In the genomic region with DNA sequence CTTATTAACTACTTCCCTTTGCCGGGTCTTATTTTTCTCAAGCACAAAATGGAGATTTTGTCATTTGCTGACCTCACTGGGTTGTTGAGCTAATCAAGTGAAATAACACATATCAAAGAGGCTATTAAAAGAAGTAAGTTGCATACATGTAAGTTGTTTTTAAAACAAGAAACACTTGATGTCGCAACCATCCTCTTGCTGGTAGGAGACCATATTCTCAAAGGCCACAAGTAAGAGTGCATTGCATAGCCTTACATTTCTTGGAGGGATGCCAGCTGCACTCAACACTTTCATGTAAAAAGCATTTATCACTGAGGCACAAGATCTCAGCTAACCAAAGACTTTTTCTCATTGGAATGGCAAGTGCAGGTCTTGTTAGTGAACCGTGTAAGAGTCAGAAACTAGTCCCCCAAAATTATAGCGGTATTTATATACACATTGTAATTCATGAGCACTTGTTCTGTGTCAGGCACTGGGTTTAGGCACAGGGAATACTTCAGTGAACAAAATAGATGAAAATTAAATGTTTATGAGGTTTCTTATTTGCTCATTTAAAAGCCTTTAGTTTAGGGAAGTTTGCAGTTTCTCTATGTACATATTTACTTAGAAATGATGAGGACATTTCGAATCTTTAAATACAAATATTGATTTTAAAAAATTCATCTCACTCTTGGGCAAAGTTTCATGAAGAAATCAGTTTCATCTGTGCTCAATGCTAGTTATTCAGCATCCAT, we compare ENCODE assay signal across 10 cellular contexts.
DNase-seq lines count a peak whose midpoint lies in the region; ATAC-seq, FAIRE-seq and TF ChIP-seq lines count a peak whose summit lies in the region.
"Had no signal": no experiment of that assay in that cellular context is flagged by ENCODE, and none has a peak within 500 bp of the region (broad histone marks: within the 10 kb centered on the region; RNA-seq: fewer than 3 reads in every experiment).

No MANE protein-coding gene starts in this region.

- H3K9me1 ChIP-seq in IMR-90 (ENCODE audit: insufficient read depth, low read length), result no peaks in the 10 kb centered on the region

- POLR2A ChIA-PET in IMR-90 (lab: Charles Lee; ENCODE audit: unreplicated experiment), result no interaction called here
- POLR2A ChIA-PET in HepG2 (lab: Yijun Ruan, JAX), result interaction anchor here (1.6 kb wide), 1 partner anchor 72 kb away, joined by 6 read pairs; a partner anchor contains a TSS

- no peaks in the 10 kb centered on the region for H4K20me1 ChIP-seq in IMR-90 (ENCODE audit: insufficient read depth, low read length)
- no peaks in the 10 kb centered on the region for H4K20me1 ChIP-seq in HepG2 (ENCODE audit: insufficient read depth, low read length)

- no peak overlapping the region for H4K5ac ChIP-seq in IMR-90 (ENCODE audit: low read depth, low read length)

- dilution Hi-C loops in IMR-90 (cut with HindIII; ENCODE audit: low sequenced_read_pairs, unreplicated experiment), result no loop called here

- no peaks in the 10 kb centered on the region for H3K79me2 ChIP-seq in HepG2 (ENCODE audit: insufficient read depth, low read length)

- no peak overlapping the region for H3K56ac ChIP-seq in IMR-90 (ENCODE audit: extremely low read depth, insufficient read depth, low read length)

- no peak overlapping the region for H4K91ac ChIP-seq in IMR-90 (ENCODE audit: insufficient read depth, low read depth, low read length)

- in situ Hi-C loops in IMR-90 (cut with MboI; ENCODE audit: low sequenced_read_pairs), result no loop called here
- in situ Hi-C loops in HepG2 (cut with HindIII; ENCODE audit: extremely low pct_ligation_motif_present, low pct_unique_long_range_greater_than_20kb), result no loop called here

- H3K27me3 ChIP-seq in IMR-90 (ENCODE audit: control insufficient read depth, insufficient read depth, low read length) (peaks cover 4% of the 10 kb centered on the region; the same call in 1 of the 2 replicates), adipocyte (replicated peaks; ENCODE audit: control insufficient read depth, insufficient read depth, low read length) (no peaks in the 10 kb centered on the region), HepG2 (ENCODE audit: control insufficient read depth in 1 of 2, insufficient read depth in 2 of 2, low read length in 2 of 2) (no peaks in the 10 kb centered on the region)
- H3K27me3 ChIP-seq: Peyer's patch had no signal

- TF ChIP-seq POLR2A in IMR-90 (IDR thresholded peaks at IDR 0.05; ENCODE audit: low read depth, low read length) (no peak), HepG2 (IDR thresholded peaks at IDR 0.05; ENCODE audit: insufficient read depth in 1 of 2, low read depth in 2 of 2, low read length in 2 of 2) (no peak)

- peaks cover 2% of the 10 kb centered on the region; the same call in 1 of the 2 replicates for H3K4me1 ChIP-seq in IMR-90 (ENCODE audit: control insufficient read depth, insufficient read depth, low read length)
- peaks cover 15% of the 10 kb centered on the region for H3K4me1 ChIP-seq in adipocyte (ENCODE audit: control insufficient read depth, insufficient read depth, low read length)
- peaks cover 12% of the 10 kb centered on the region for H3K4me1 ChIP-seq in HepG2 (ENCODE audit: insufficient read depth, low read length)

- H3K9me3 ChIP-seq in IMR-90 (ENCODE audit: control insufficient read depth, insufficient read depth, low read length) (no peaks in the 10 kb centered on the region), adipocyte (ENCODE audit: control insufficient read depth, low read length) (no peaks in the 10 kb centered on the region), HepG2 (ENCODE audit: low read length) (no peaks in the 10 kb centered on the region)
- H3K9me3 ChIP-seq: Peyer's patch had no signal

- H3K4me2 ChIP-seq in IMR-90 (ENCODE audit: low read depth, low read length), result peak overlapping the region; percentile 65; the same call in 1 of the 2 replicates
- no peak overlapping the region for H3K4me2 ChIP-seq in HepG2 (ENCODE audit: low read depth, low read length)

- no peaks in the 10 kb centered on the region for H3K36me3 ChIP-seq in IMR-90 (ENCODE audit: control insufficient read depth, insufficient read depth, low read length)
- H3K36me3 ChIP-seq in adipocyte (ENCODE audit: control insufficient read depth, insufficient read depth, low read length, severe bottlenecking), result no peaks in the 10 kb centered on the region
- H3K36me3 ChIP-seq in HepG2 (replicated peaks in 1 of 2; ENCODE audit: control insufficient read depth in 1 of 2, insufficient read depth in 2 of 2, low read length in 2 of 2), result no peaks in the 10 kb centered on the region
- H3K36me3 ChIP-seq: Peyer's patch had no signal

- TF ChIP-seq EP300 in HepG2 (IDR thresholded peaks at IDR 0.05; ENCODE audit: low read depth in 2 of 2, low read length in 2 of 2), result no peak
- TF ChIP-seq EP300 in HepG2 (CRISPR knock-in tag; IDR thresholded peaks at IDR 0.05; ENCODE audit: borderline replicate concordance), result no peak

- TF ChIP-seq CTCF in IMR-90 (conservative IDR thresholded peaks at IDR 0.05; ENCODE audit: low read depth, low read length) (no peak), HepG2 (CRISPR knock-in tag; IDR thresholded peaks at IDR 0.05) (no peak)

- no peak overlapping the region for H2AK9ac ChIP-seq in IMR-90 (replicated peaks; ENCODE audit: low read depth, low read length, poor library complexity)

- no peak overlapping the region for H3K4ac ChIP-seq in IMR-90 (ENCODE audit: low read depth, low read length)

- TF ChIP-seq RAD21 in IMR-90 (IDR thresholded peaks at IDR 0.05; ENCODE audit: low read length) (no peak), HepG2 (CRISPR knock-in tag; IDR thresholded peaks at IDR 0.05) (no peak)

- no peak overlapping the region for H2BK15ac ChIP-seq in IMR-90 (ENCODE audit: low read depth, low read length)

- H3K79me1 ChIP-seq in IMR-90 (ENCODE audit: low read depth in 1 of 2, low read length in 2 of 2), result no peaks in the 10 kb centered on the region

- H3K9ac ChIP-seq in IMR-90 (ENCODE audit: low read depth, low read length) (no peak overlapping the region), adipocyte (ENCODE audit: low read length) (peak overlapping the region; percentile 34), HepG2 (ENCODE audit: insufficient read depth, low read depth, low read length) (no peak overlapping the region)

- no peak overlapping the region for H3K14ac ChIP-seq in IMR-90 (replicated peaks; ENCODE audit: low read depth, low read length)

- intact Hi-C loops in IMR-90 (cut with micrococcal nuclease), result loop anchor here (1.0 to 2.0 kb wide), 3 partner anchors 66 to 460 kb away; no protein-coding TSS in a partner anchor
- intact Hi-C loops in HepG2 (cut with micrococcal nuclease; ENCODE audit: unreplicated experiment), result loop anchor here (1.0 to 5.0 kb wide), 4 partner anchors 72 to 529 kb away; a partner anchor contains a TSS

- no peak overlapping the region for H2AFZ ChIP-seq in IMR-90 (replicated peaks; ENCODE audit: low read length, poor library complexity)
- no peak overlapping the region for H2AFZ ChIP-seq in HepG2 (ENCODE audit: low read length)

- H3K4me3 ChIP-seq in IMR-90 (ENCODE audit: insufficient read depth, low read depth, low read length), result no peak overlapping the region
- peak overlapping the region; percentile 45 for H3K4me3 ChIP-seq in adipocyte (ENCODE audit: low read length)
- H3K4me3 ChIP-seq in HepG2 (replicated peaks in 1 of 3; ENCODE audit: insufficient read depth in 1 of 3, low read depth in 2 of 3, low read length in 3 of 3), result no peak overlapping the region
- H3K4me3 ChIP-seq: Peyer's patch had no signal

- H2AK5ac ChIP-seq in IMR-90 (ENCODE audit: low read depth, low read length), result no peak overlapping the region

- BruUV-seq in IMR-90 (replicated peaks; lab: Mats Ljungman, UMichigan) (no TSS peak), HepG2 (replicated peaks; lab: Mats Ljungman, UMichigan) (no TSS peak)

- CTCF ChIA-PET in IMR-90 (lab: Yijun Ruan, JAX), result interaction anchor here (1.6 to 1.8 kb wide), 2 partner anchors 460 to 529 kb away, joined by 6 to 10 read pairs; no protein-coding TSS in a partner anchor
- CTCF ChIA-PET in HepG2 (lab: Yijun Ruan, JAX; ENCODE audit: low intra/inter-chr PET ratio, low total read pairs), result interaction anchor here (1.4 to 2.6 kb wide), 2 partner anchors 12 to 299 kb away, joined by 4 to 20 read pairs; no protein-coding TSS in a partner anchor

- no peak overlapping the region for H2BK120ac ChIP-seq in IMR-90 (ENCODE audit: low read depth, low read length)

- H3K27ac ChIP-seq in IMR-90 (ENCODE audit: insufficient read depth, low read length) (no peak overlapping the region), HepG2 (ENCODE audit: extremely low read length, insufficient read depth, low read length) (no peak overlapping the region)

- peak; percentile 50 for ATAC-seq in IMR-90 (ENCODE audit: low read depth)
- ATAC-seq in HepG2, result no peak
- no peak for ATAC-seq in HG02970 (IDR thresholded peaks at IDR 0.05; ENCODE audit: low FRiP score, unreplicated experiment)

- H3K23ac ChIP-seq in IMR-90 (ENCODE audit: low read depth, low read length), result no peak overlapping the region

- no peak overlapping the region for H3K18ac ChIP-seq in IMR-90 (ENCODE audit: low read depth, low read length)

- H2BK20ac ChIP-seq in IMR-90 (ENCODE audit: low read depth, low read length), result no peak overlapping the region

- FAIRE-seq in HepG2 (lab: Jason Lieb, UNC), result no peak

- no peak overlapping the region for H4K8ac ChIP-seq in IMR-90 (ENCODE audit: low read depth in 2 of 2, low read length in 2 of 2)

- DNase-seq in Ammon's horn (ENCODE audit: low spot score) (peak; percentile 29), IMR-90 (peak; percentile 75), adipocyte (ENCODE audit: low read depth) (peak; percentile 92), HepG2 (ENCODE audit: low spot score) (no peak), iPS-NIHi7 (ENCODE audit: extremely low spot score) (no peak), mesenteric fat pad (ENCODE audit: low spot score) (no peak), C1 segment of cervical spinal cord (lab: John Stamatoyannopoulos, UW) (no peak)
- DNase-seq: activated gamma-delta T cell treated with Interleukin-2 at 50 U/mL for 16 hours had no signal

- WGBS in IMR-90 (ENCODE audit: extremely low coverage in 2 of 2, insufficient read length in 1 of 2), 2 experiments, result no CpG with 5 or more reads among the region's 5 CpGs
- WGBS in HepG2 (ENCODE audit: low lambda C conversion rate), result 32% methylated on average over 5 of the region's 5 CpGs

- H2BK5ac ChIP-seq in IMR-90 (ENCODE audit: low read depth, low read length, poor library complexity, severe bottlenecking), result no peak overlapping the region

TF ChIP-seq in IMR-90, 13 proteins besides CTCF, POLR2A, EP300 and RAD21:
- TF ChIP-seq FOS (IDR thresholded peaks at IDR 0.05; ENCODE audit: low read depth, low read length) (no peak), CEBPB (IDR thresholded peaks at IDR 0.05; ENCODE audit: low read depth, low read length) (peak; percentile 91), RFX5 (IDR thresholded peaks at IDR 0.05; ENCODE audit: low read depth, low read length) (no peak)

TF ChIP-seq in HepG2, 621 proteins besides CTCF, POLR2A, EP300 and RAD21 (continues in another document):
- TF ChIP-seq CEBPG (CRISPR knock-in tag; IDR thresholded peaks at IDR 0.05), result peak; percentile 51; the same call in 1 of the 2 replicates

Comparison
In these comparisons a context has a peak if more than half of its experiments do, and no peak if none do; other contexts are left out.
1. DNase-seq: peak in Ammon's horn (single experiment), IMR-90 (single experiment) and adipocyte (single experiment); none in HepG2 (single experiment), iPS-NIHi7 (single experiment), mesenteric fat pad (single experiment) and C1 segment of cervical spinal cord (0 of 14).